ENCODE assay signal across 8 cellular contexts in genomic region chr17:36149296-36149820, GRCh38. TPM values are rescaled to one million over a fixed set of nuclear protein-coding genes. Genes with fewer than 3 reads are reported as not detected.
DNase-seq lines count a peak whose midpoint lies in the region; ATAC-seq, FAIRE-seq and TF ChIP-seq lines count a peak whose summit lies in the region.

No MANE protein-coding gene starts in this region.

- no peak for TF ChIP-seq EP300 in HepG2 (IDR thresholded peaks at IDR 0.05; ENCODE audit: low read depth in 2 of 2, low read length in 2 of 2)
- no peak for TF ChIP-seq EP300 in HepG2 (CRISPR knock-in tag; IDR thresholded peaks at IDR 0.05; ENCODE audit: borderline replicate concordance)

- peaks cover 21% of the 10 kb centered on the region for H3K27me3 ChIP-seq in adipocyte (replicated peaks; ENCODE audit: control insufficient read depth, insufficient read depth, low read length)
- no peaks in the 10 kb centered on the region; a peak in 2 of 5 replicates for H3K27me3 ChIP-seq in HepG2 (ENCODE audit: control insufficient read depth in 1 of 2, insufficient read depth in 2 of 2, low read length in 2 of 2)

- no peaks in the 10 kb centered on the region for H3K36me3 ChIP-seq in adipocyte (ENCODE audit: control insufficient read depth, insufficient read depth, low read length, severe bottlenecking)
- H3K36me3 ChIP-seq in HepG2 (replicated peaks in 1 of 2; ENCODE audit: control insufficient read depth in 1 of 2, insufficient read depth in 2 of 2, low read length in 2 of 2) = no peaks in the 10 kb centered on the region

- TF ChIP-seq RAD21 in HepG2 (CRISPR knock-in tag; IDR thresholded peaks at IDR 0.05) = no peak

- CTCF ChIA-PET in HepG2 (lab: Yijun Ruan, JAX; ENCODE audit: low intra/inter-chr PET ratio, low total read pairs) = interaction anchor here (1.4 to 3.1 kb wide), 5 partner anchors 77 to 300 kb away, joined by 3 to 38 read pairs (median 8); partner anchors contain the start of gene CCL16

- intact Hi-C loops in HepG2 (cut with micrococcal nuclease; ENCODE audit: unreplicated experiment) = loop anchor here (1.0 kb wide), 2 partner anchors 180 to 202 kb away; no protein-coding TSS in a partner anchor

- no peaks in the 10 kb centered on the region for H4K20me1 ChIP-seq in HepG2 (ENCODE audit: insufficient read depth, low read length)

- POLR2A ChIA-PET in HepG2 (lab: Yijun Ruan, JAX) = interaction anchor here (1.1 kb wide), 1 partner anchor 167 kb away, joined by 3 read pairs; the partner anchor contains the start of gene CCL16

- peak; percentile 27 for DNase-seq in Ammon's horn (ENCODE audit: low spot score)
- peak; percentile 54 for DNase-seq in adipocyte (ENCODE audit: low read depth)
- DNase-seq in HepG2 (ENCODE audit: low spot score) = no peak
- no peak for DNase-seq in amniotic stem cell (lab: John Stamatoyannopoulos, UW)
- no peak for DNase-seq in activated CD8-positive, alpha-beta memory T cell treated with anti-CD3 and anti-CD28 coated beads, Interleukin-2, amount 50 U/mL, for 4 hours
- no peak for DNase-seq in dermis blood vessel endothelial cell

- BruUV-seq in HepG2 (replicated peaks; lab: Mats Ljungman, UMichigan) = no TSS peak

- no peak overlapping the region for H2AFZ ChIP-seq in HepG2 (ENCODE audit: low read length)

- FAIRE-seq in HepG2 (lab: Jason Lieb, UNC) = no peak

- H3K9ac ChIP-seq in adipocyte (ENCODE audit: low read length) (no peak overlapping the region), HepG2 (ENCODE audit: insufficient read depth, low read depth, low read length) (no peak overlapping the region)

- TF ChIP-seq CTCF in HepG2 (CRISPR knock-in tag; IDR thresholded peaks at IDR 0.05) = no peak

- WGBS in HepG2 (ENCODE audit: low lambda C conversion rate) = 34% methylated on average over 8 of the region's 11 CpGs

- peaks cover 14% of the 10 kb centered on the region for H3K4me1 ChIP-seq in adipocyte (ENCODE audit: control insufficient read depth, insufficient read depth, low read length)
- 0 out of 2 replicates have a peak, but pooled peaks cover 8% of the 10 kb centered on the region for H3K4me1 ChIP-seq in HepG2 (ENCODE audit: insufficient read depth, low read length)

- in situ Hi-C loops in HepG2 (cut with HindIII; ENCODE audit: extremely low pct_ligation_motif_present, low pct_unique_long_range_greater_than_20kb) = loop anchor here (5.0 kb wide), 1 partner anchor 177 kb away; no protein-coding TSS in a partner anchor

- no peak for TF ChIP-seq POLR2A in HepG2 (IDR thresholded peaks at IDR 0.05; ENCODE audit: insufficient read depth in 1 of 2, low read depth in 2 of 2, low read length in 2 of 2)

- peak; percentile 12 for ATAC-seq in HG02798 (IDR thresholded peaks at IDR 0.05; ENCODE audit: poor library complexity, unreplicated experiment)
- no peak for ATAC-seq in HepG2
- no peak for ATAC-seq in GM21515 (IDR thresholded peaks at IDR 0.05; ENCODE audit: unreplicated experiment)

- no peaks in the 10 kb centered on the region for H3K9me3 ChIP-seq in adipocyte (ENCODE audit: control insufficient read depth, low read length)
- H3K9me3 ChIP-seq in HepG2 (ENCODE audit: low read length) = no peaks in the 10 kb centered on the region

- H3K79me2 ChIP-seq in HepG2 (ENCODE audit: insufficient read depth, low read length) = no peaks in the 10 kb centered on the region

- peak overlapping the region; percentile 59 for H3K4me3 ChIP-seq in adipocyte (ENCODE audit: low read length)
- no peak overlapping the region for H3K4me3 ChIP-seq in HepG2 (replicated peaks in 1 of 3; ENCODE audit: insufficient read depth in 1 of 3, low read depth in 2 of 3, low read length in 3 of 3)

- no peak overlapping the region for H3K27ac ChIP-seq in HepG2 (ENCODE audit: extremely low read length, insufficient read depth, low read length)

- H3K4me2 ChIP-seq in HepG2 (ENCODE audit: low read depth, low read length) = no peak overlapping the region

RNA-seq across cellular contexts. Expression of gene TBC1D3B, which starts 27.1 kb away (rescaled TPM):
- 1.8 TPM in 1 of 2 replicates, not detected in the other for total RNA-seq in HepG2 (2016; rRNA removed; fragmentation: Illumina TruSeq; extraction: Trizol)
- 1.4 TPM in 1 of 2 replicates, not detected in the other for total RNA-seq in HepG2 (2016; cell fraction: cytosol; rRNA removed; fragmentation: Illumina TruSeq; extraction: Trizol; ENCODE audit: low read depth)
- 1.8 TPM in 1 of 2 replicates, not detected in the other for total RNA-seq in HepG2 (2016; cell fraction: insoluble cytoplasmic fraction; rRNA removed; fragmentation: Illumina TruSeq; extraction: Trizol)
- 0.74 and 1.3 TPM in 2 replicates for total RNA-seq in HepG2 (2016; cell fraction: membrane; rRNA removed; fragmentation: Illumina TruSeq; extraction: Trizol)
- total RNA-seq in HepG2 (2016; cell fraction: nucleus; rRNA removed; fragmentation: Illumina TruSeq; extraction: Trizol) = 5.9 and 6.1 TPM in 2 replicates
- 1.1 and 2.1 TPM in 2 replicates for polyA plus RNA-seq in HepG2 (2011; rRNA removed)
- 0.46 and 0.52 TPM in 2 replicates for polyA plus RNA-seq in HepG2 (2011; cell fraction: cytosol; rRNA removed)
- 12.8 and 13.4 TPM in 2 replicates for polyA plus RNA-seq in HepG2 (2011; cell fraction: nucleus; rRNA removed)
- polyA plus RNA-seq in HepG2 (2012) = 2.5 and 2.6 TPM in 2 replicates
- polyA plus RNA-seq in HepG2 (2016; cell fraction: cytosol; fragmentation: Illumina TruSeq; extraction: Trizol; ENCODE audit: low read depth) = not detected in 2 replicates
- 0.50 TPM in 1 of 2 replicates, not detected in the other for polyA plus RNA-seq in HepG2 (2016; cell fraction: insoluble cytoplasmic fraction; fragmentation: Illumina TruSeq; extraction: Trizol; ENCODE audit: low read depth)
- not detected in 2 replicates for polyA plus RNA-seq in HepG2 (2016; cell fraction: membrane; fragmentation: Illumina TruSeq; extraction: Trizol; ENCODE audit: low read depth)
- 12.6 and 14.8 TPM in 2 replicates for polyA plus RNA-seq in HepG2 (2016; cell fraction: nucleus; fragmentation: Illumina TruSeq; extraction: Trizol; ENCODE audit: insufficient read depth, low read depth)
- 0.42 and 1.9 TPM in 2 replicates for polyA minus RNA-seq in HepG2 (2011; rRNA and poly(A)+ RNA removed; ENCODE audit: low replicate concordance)
- polyA minus RNA-seq in HepG2 (2011; cell fraction: cytosol; rRNA and poly(A)+ RNA removed) = not detected in 2 replicates
- polyA minus RNA-seq in HepG2 (2011; cell fraction: nucleus; rRNA and poly(A)+ RNA removed) = 3.9 and 5.9 TPM in 2 replicates
- 0.85 and 1.6 TPM in 2 replicates for total RNA-seq in dermis blood vessel endothelial cell

RNA-seq across cellular contexts. Expression of gene CCL4, which starts 45.7 kb away (rescaled TPM):
- total RNA-seq in HepG2 (2016; rRNA removed; fragmentation: Illumina TruSeq; extraction: Trizol) (not detected in 2 replicates), dermis blood vessel endothelial cell (not detected in 2 replicates)
- not detected in 2 replicates for total RNA-seq in HepG2 (2016; cell fraction: cytosol; rRNA removed; fragmentation: Illumina TruSeq; extraction: Trizol; ENCODE audit: low read depth)
- not detected in 2 replicates for total RNA-seq in HepG2 (2016; cell fraction: insoluble cytoplasmic fraction; rRNA removed; fragmentation: Illumina TruSeq; extraction: Trizol)
- not detected in 2 replicates for total RNA-seq in HepG2 (2016; cell fraction: membrane; rRNA removed; fragmentation: Illumina TruSeq; extraction: Trizol)
- not detected in 2 replicates for total RNA-seq in HepG2 (2016; cell fraction: nucleus; rRNA removed; fragmentation: Illumina TruSeq; extraction: Trizol)
- not detected in 2 replicates for polyA plus RNA-seq in HepG2 (2011; rRNA removed)
- polyA plus RNA-seq in HepG2 (2011; cell fraction: cytosol; rRNA removed) = not detected in 2 replicates
- 0.26 TPM in 1 of 2 replicates, not detected in the other for polyA plus RNA-seq in HepG2 (2011; cell fraction: nucleus; rRNA removed)
- not detected in 2 replicates for polyA plus RNA-seq in HepG2 (2012)
- polyA plus RNA-seq in HepG2 (2016; cell fraction: cytosol; fragmentation: Illumina TruSeq; extraction: Trizol; ENCODE audit: low read depth) = not detected in 2 replicates
- not detected in 2 replicates for polyA plus RNA-seq in HepG2 (2016; cell fraction: insoluble cytoplasmic fraction; fragmentation: Illumina TruSeq; extraction: Trizol; ENCODE audit: low read depth)
- not detected in 2 replicates for polyA plus RNA-seq in HepG2 (2016; cell fraction: membrane; fragmentation: Illumina TruSeq; extraction: Trizol; ENCODE audit: low read depth)
- polyA plus RNA-seq in HepG2 (2016; cell fraction: nucleus; fragmentation: Illumina TruSeq; extraction: Trizol; ENCODE audit: insufficient read depth, low read depth) = not detected in 2 replicates
- polyA minus RNA-seq in HepG2 (2011; rRNA and poly(A)+ RNA removed; ENCODE audit: low replicate concordance) = 0.47 TPM in 1 of 2 replicates, not detected in the other
- polyA minus RNA-seq in HepG2 (2011; cell fraction: cytosol; rRNA and poly(A)+ RNA removed) = not detected in 2 replicates
- polyA minus RNA-seq in HepG2 (2011; cell fraction: nucleus; rRNA and poly(A)+ RNA removed) = not detected in 2 replicates

RNA-seq across cellular contexts. Expression of gene CCL3L1, which starts 47.2 kb away (rescaled TPM):
- total RNA-seq in HepG2 (2016; rRNA removed; fragmentation: Illumina TruSeq; extraction: Trizol) (not detected in 2 replicates), dermis blood vessel endothelial cell (not detected in 2 replicates)
- not detected in 2 replicates for total RNA-seq in HepG2 (2016; cell fraction: cytosol; rRNA removed; fragmentation: Illumina TruSeq; extraction: Trizol; ENCODE audit: low read depth)
- not detected in 2 replicates for total RNA-seq in HepG2 (2016; cell fraction: insoluble cytoplasmic fraction; rRNA removed; fragmentation: Illumina TruSeq; extraction: Trizol)
- total RNA-seq in HepG2 (2016; cell fraction: membrane; rRNA removed; fragmentation: Illumina TruSeq; extraction: Trizol) = not detected in 2 replicates
- total RNA-seq in HepG2 (2016; cell fraction: nucleus; rRNA removed; fragmentation: Illumina TruSeq; extraction: Trizol) = not detected in 2 replicates
- polyA plus RNA-seq in HepG2 (2011; rRNA removed) = not detected in 2 replicates
- polyA plus RNA-seq in HepG2 (2011; cell fraction: cytosol; rRNA removed) = not detected in 2 replicates
- polyA plus RNA-seq in HepG2 (2011; cell fraction: nucleus; rRNA removed) = not detected in 2 replicates
- not detected in 2 replicates for polyA plus RNA-seq in HepG2 (2012)
- polyA plus RNA-seq in HepG2 (2016; cell fraction: cytosol; fragmentation: Illumina TruSeq; extraction: Trizol; ENCODE audit: low read depth) = not detected in 2 replicates
- not detected in 2 replicates for polyA plus RNA-seq in HepG2 (2016; cell fraction: insoluble cytoplasmic fraction; fragmentation: Illumina TruSeq; extraction: Trizol; ENCODE audit: low read depth)
- not detected in 2 replicates for polyA plus RNA-seq in HepG2 (2016; cell fraction: membrane; fragmentation: Illumina TruSeq; extraction: Trizol; ENCODE audit: low read depth)
- polyA plus RNA-seq in HepG2 (2016; cell fraction: nucleus; fragmentation: Illumina TruSeq; extraction: Trizol; ENCODE audit: insufficient read depth, low read depth) = not detected in 2 replicates
- 0.70 TPM in 1 of 2 replicates, not detected in the other for polyA minus RNA-seq in HepG2 (2011; rRNA and poly(A)+ RNA removed; ENCODE audit: low replicate concordance)
- not detected in 2 replicates for polyA minus RNA-seq in HepG2 (2011; cell fraction: cytosol; rRNA and poly(A)+ RNA removed)
- polyA minus RNA-seq in HepG2 (2011; cell fraction: nucleus; rRNA and poly(A)+ RNA removed) = not detected in 2 replicates

RNA-seq across cellular contexts. Expression of gene CCL3, which starts 59.4 kb away (rescaled TPM):
- not detected in 2 replicates for total RNA-seq in HepG2 (2016; rRNA removed; fragmentation: Illumina TruSeq; extraction: Trizol)
- not detected in 2 replicates for total RNA-seq in HepG2 (2016; cell fraction: cytosol; rRNA removed; fragmentation: Illumina TruSeq; extraction: Trizol; ENCODE audit: low read depth)
- total RNA-seq in HepG2 (2016; cell fraction: insoluble cytoplasmic fraction; rRNA removed; fragmentation: Illumina TruSeq; extraction: Trizol) = not detected in 2 replicates
- total RNA-seq in HepG2 (2016; cell fraction: membrane; rRNA removed; fragmentation: Illumina TruSeq; extraction: Trizol) = not detected in 2 replicates
- not detected in 2 replicates for total RNA-seq in HepG2 (2016; cell fraction: nucleus; rRNA removed; fragmentation: Illumina TruSeq; extraction: Trizol)
- polyA plus RNA-seq in HepG2 (2011; rRNA removed) = not detected in 2 replicates
- polyA plus RNA-seq in HepG2 (2011; cell fraction: cytosol; rRNA removed) = 0.12 TPM in 1 of 2 replicates, not detected in the other
- 0.26 and 0.38 TPM in 2 replicates for polyA plus RNA-seq in HepG2 (2011; cell fraction: nucleus; rRNA removed)
- not detected in 2 replicates for polyA plus RNA-seq in HepG2 (2012)
- polyA plus RNA-seq in HepG2 (2016; cell fraction: cytosol; fragmentation: Illumina TruSeq; extraction: Trizol; ENCODE audit: low read depth) = not detected in 2 replicates
- polyA plus RNA-seq in HepG2 (2016; cell fraction: insoluble cytoplasmic fraction; fragmentation: Illumina TruSeq; extraction: Trizol; ENCODE audit: low read depth) = not detected in 2 replicates
- polyA plus RNA-seq in HepG2 (2016; cell fraction: membrane; fragmentation: Illumina TruSeq; extraction: Trizol; ENCODE audit: low read depth) = not detected in 2 replicates
- not detected in 2 replicates for polyA plus RNA-seq in HepG2 (2016; cell fraction: nucleus; fragmentation: Illumina TruSeq; extraction: Trizol; ENCODE audit: insufficient read depth, low read depth)
- polyA minus RNA-seq in HepG2 (2011; rRNA and poly(A)+ RNA removed; ENCODE audit: low replicate concordance) = 3.3 TPM in 1 of 2 replicates, not detected in the other
- polyA minus RNA-seq in HepG2 (2011; cell fraction: cytosol; rRNA and poly(A)+ RNA removed) = not detected in 2 replicates
- polyA minus RNA-seq in HepG2 (2011; cell fraction: nucleus; rRNA and poly(A)+ RNA removed) = not detected in 2 replicates
- not detected in 2 replicates for total RNA-seq in dermis blood vessel endothelial cell

Comparison
In these comparisons a context has a peak if more than half of its experiments do, and no peak if none do; other contexts are left out.
1. DNase-seq: peak in Ammon's horn (single experiment) and adipocyte (single experiment); none in HepG2 (single experiment), amniotic stem cell (single experiment), activated CD8-positive, alpha-beta memory T cell treated with anti-CD3 and anti-CD28 coated beads, Interleukin-2, amount 50 U/mL, for 4 hours (single experiment) and dermis blood vessel endothelial cell (single experiment).